In genomic region chr15:90884719-90885431, GRCh38 we compare ENCODE assay signal across 7 cellular contexts. TPM values are rescaled to one million over a fixed set of nuclear protein-coding genes. Genes with fewer than 3 reads are reported as not detected.
DNase-seq lines count a peak whose midpoint lies in the region; ATAC-seq and TF ChIP-seq lines count a peak whose summit lies in the region.
"Had no signal": no experiment of that assay in that cellular context is flagged by ENCODE, and none has a peak within 500 bp of the region (broad histone marks: within the 10 kb centered on the region; RNA-seq: fewer than 3 reads in every experiment).

No MANE protein-coding gene starts in this region.

- H3K36me3 Mint-ChIP-seq in activated CD4-positive, alpha-beta T cell treated with anti-CD3 and anti-CD28 coated beads, Interleukin-2, amount 10 ng/mL, durations not matched to agents 24 days and 14 days (ENCODE audit: low read depth), result peaks cover 47% of the 10 kb centered on the region

- H3K27ac ChIP-seq in transverse colon, result peak overlapping the region; percentile 86 to 92 (median 90)
- H3K27ac ChIP-seq: C4-2B had no signal

- H3K27ac Mint-ChIP-seq in activated CD4-positive, alpha-beta T cell treated with anti-CD3 and anti-CD28 coated beads, Interleukin-2, amount 10 ng/mL, durations not matched to agents 24 days and 14 days, result peak overlapping the region; percentile 81

- 42 to 54% methylated on average over 4 to 15 of the region's 16 CpGs for WGBS in transverse colon (ENCODE audit: low coverage in 1 of 2), 2 donors

- peaks cover 0 to 3% (median 0%) of the 10 kb centered on the region in 4 donors for H3K36me3 ChIP-seq in transverse colon

- H3K27me3 Mint-ChIP-seq in activated CD4-positive, alpha-beta T cell treated with anti-CD3 and anti-CD28 coated beads, Interleukin-2, amount 10 ng/mL, durations not matched to agents 24 days and 14 days, result no peaks in the 10 kb centered on the region

- H3K4me1 Mint-ChIP-seq in activated CD4-positive, alpha-beta T cell treated with anti-CD3 and anti-CD28 coated beads, Interleukin-2, amount 10 ng/mL, durations not matched to agents 24 days and 14 days, result peaks cover 39% of the 10 kb centered on the region

- no peak for ATAC-seq in activated CD4-positive, CD25-positive, alpha-beta regulatory T cell treated with anti-CD3 and anti-CD28 coated beads, Interleukin-2, amount 50 U/mL, for 24 hours

- peak; percentile 69 for DNase-seq in activated CD4-positive, alpha-beta T cell treated with anti-CD3 and anti-CD28 coated beads, Interleukin-2, amount 10 ng/mL, durations not matched to agents 24 days and 14 days
- no peak for DNase-seq in activated CD4-positive, alpha-beta T cell treated with anti-CD3 and anti-CD28 coated beads for 48 hours
- no peak for DNase-seq in transverse colon
- no peak for DNase-seq in hypothalamus (lab: John Stamatoyannopoulos, UW)

- in situ Hi-C loops in transverse colon (cut with MboI; ENCODE audit: low pct_ligation_motif_present in 1 of 4, low pct_unique_long_range_greater_than_20kb in 1 of 4, low sequenced_read_pairs in 3 of 4), result loop anchor here (5.0 to 25.0 kb wide), 4 partner anchors 223 to 573 kb away; no protein-coding TSS in a partner anchor

- TF ChIP-seq POLR2A in transverse colon (IDR thresholded peaks at IDR 0.05), result no peak

- no peaks in the 10 kb centered on the region for H3K9me3 Mint-ChIP-seq in activated CD4-positive, alpha-beta T cell treated with anti-CD3 and anti-CD28 coated beads, Interleukin-2, amount 10 ng/mL, durations not matched to agents 24 days and 14 days

- intact Hi-C loops in activated CD4-positive, alpha-beta T cell treated with anti-CD3 and anti-CD28 coated beads, Interleukin-2, amount 10 ng/mL, durations not matched to agents 24 days and 14 days (cut with micrococcal nuclease), result loop anchor here (1.0 to 5.0 kb wide), 3 partner anchors 73 to 398 kb away; no protein-coding TSS in a partner anchor
- intact Hi-C loops in transverse colon (cut with DNase I; ENCODE audit: low total_unique reads), result loop anchor here (1.0 to 10.0 kb wide), 2 partner anchors 170 to 237 kb away; partner anchors contain the start of gene BLM

- no peak for TF ChIP-seq EP300 in transverse colon (IDR thresholded peaks at IDR 0.05; ENCODE audit: low read depth)

- no peak for TF ChIP-seq CTCF in transverse colon (IDR thresholded peaks at IDR 0.05)

- peak overlapping the region; percentile 55 for H3K4me3 Mint-ChIP-seq in activated CD4-positive, alpha-beta T cell treated with anti-CD3 and anti-CD28 coated beads, Interleukin-2, amount 10 ng/mL, durations not matched to agents 24 days and 14 days

- peaks cover 6 to 35% (median 23%) of the 10 kb centered on the region in 4 donors for H3K4me1 ChIP-seq in transverse colon

- H3K27me3 ChIP-seq in transverse colon, result no peaks in the 10 kb centered on the region

- H3K9me3 ChIP-seq in iPS-18c (ENCODE audit: control insufficient read depth, insufficient read depth, low read length) (no peaks in the 10 kb centered on the region), transverse colon (no peaks in the 10 kb centered on the region)

- H3K4me3 ChIP-seq in iPS-18c (ENCODE audit: insufficient read depth, low read depth, low read length), result peak overlapping the region; percentile 31
- H3K4me3 ChIP-seq in transverse colon, result peak overlapping the region; percentile 36 to 56 (median 50)

RNA-seq across cellular contexts. Expression of gene FES, which starts 0.6 kb away (rescaled TPM):
- total RNA-seq in activated CD4-positive, alpha-beta T cell treated with anti-CD3 and anti-CD28 coated beads, Interleukin-2, amount 10 ng/mL, durations not matched to agents 24 days and 14 days, result 32.5 and 33.7 TPM in 2 replicates
- 10 to 100 TPM in 3 of 4 donors, 1 to 10 TPM in 1; 7.0 to 18.3 (median 14.0) TPM for total RNA-seq in transverse colon

RNA-seq across cellular contexts. Expression of gene FURIN, which starts 16.5 kb away (rescaled TPM):
- total RNA-seq in activated CD4-positive, alpha-beta T cell treated with anti-CD3 and anti-CD28 coated beads, Interleukin-2, amount 10 ng/mL, durations not matched to agents 24 days and 14 days, result 432 TPM in 2 replicates
- total RNA-seq in transverse colon, result 100 to 1,000 TPM in 1 of 4 donors, 10 to 100 TPM in 3; 64.6 to 109 (median 80.6) TPM

RNA-seq across cellular contexts. Expression of gene MAN2A2, which starts 18.2 kb away (rescaled TPM):
- 196 and 206 TPM in 2 replicates for total RNA-seq in activated CD4-positive, alpha-beta T cell treated with anti-CD3 and anti-CD28 coated beads, Interleukin-2, amount 10 ng/mL, durations not matched to agents 24 days and 14 days
- 100 to 1,000 TPM in 2 of 4 donors, 10 to 100 TPM in 2; 46.8 to 109 (median 86.4) TPM for total RNA-seq in transverse colon

RNA-seq across cellular contexts. Expression of gene HDDC3, which starts 47.5 kb away (rescaled TPM):
- 36.3 and 39.9 TPM in 2 replicates for total RNA-seq in activated CD4-positive, alpha-beta T cell treated with anti-CD3 and anti-CD28 coated beads, Interleukin-2, amount 10 ng/mL, durations not matched to agents 24 days and 14 days
- 10 to 100 TPM; 13.8 to 21.8 (median 17.9) TPM for total RNA-seq in transverse colon

RNA-seq across cellular contexts. Expression of gene UNC45A, which starts 50.2 kb away (rescaled TPM):
- 66.9 and 67.0 TPM in 2 replicates for total RNA-seq in activated CD4-positive, alpha-beta T cell treated with anti-CD3 and anti-CD28 coated beads, Interleukin-2, amount 10 ng/mL, durations not matched to agents 24 days and 14 days
- 100 to 1,000 TPM in 1 of 4 donors, 10 to 100 TPM in 3; 34.4 to 142 (median 52.9) TPM for total RNA-seq in transverse colon
